ENCODE assay signal across 30 cellular contexts in genomic region chr3:27789420-27789819, GRCh38.
"Had no signal": no experiment of that assay in that cellular context is flagged by ENCODE, and none has a peak within 500 bp of the region (broad histone marks: within the 10 kb centered on the region; RNA-seq: fewer than 3 reads in every experiment).

No MANE protein-coding gene starts in this region.

- H3K27ac ChIP-seq: ascending aorta, breast epithelium, cardiac muscle cell, colonic mucosa, gastrocnemius medialis, heart left ventricle, VCaP had no signal

- H3K36me3 ChIP-seq: ascending aorta, breast epithelium, cardiac muscle cell, colonic mucosa, gastrocnemius medialis, heart left ventricle had no signal

- H3K9me3 ChIP-seq: ascending aorta, breast epithelium, colonic mucosa, gastrocnemius medialis, heart left ventricle had no signal

- H3K27me3 ChIP-seq: ascending aorta, breast epithelium, cardiac muscle cell, colonic mucosa, gastrocnemius medialis, heart left ventricle had no signal

- ATAC-seq: activated naive CD4-positive, alpha-beta T cell treated with anti-CD3 and anti-CD28 coated beads, Interleukin-2, amount 50 U/mL, for 72 hours; activated T-cell treated with anti-CD3 and anti-CD28 coated beads, Interleukin-2, amount 50 U/mL, for 72 hours; esophagus mucosa; gastrocnemius medialis; heart left ventricle; WTC11 had no signal

- H3K4me1 ChIP-seq: ascending aorta, breast epithelium, colonic mucosa, gastrocnemius medialis, heart left ventricle had no signal

- DNase-seq: activated CD4-positive, alpha-beta memory T cell treated with anti-CD3 and anti-CD28 coated beads, Interleukin-2, amount 10 ng/mL, durations not matched to agents 7 days and 5 days; activated CD4-positive, alpha-beta T cell treated with anti-CD3 and anti-CD28 coated beads for 1 hour; activated CD4-positive, alpha-beta T cell treated with anti-CD3 and anti-CD28 coated beads for 4 hours; activated CD4-positive, alpha-beta T cell treated with anti-CD3 and anti-CD28 coated beads, Interleukin-2, amount 10 ng/mL, durations not matched to agents 7 days and 5 days; activated CD4-positive, alpha-beta T cell treated with anti-CD3 and anti-CD28 coated beads, Interleukin-2, amount 50 U/mL, for 4 hours; activated CD8-positive, alpha-beta memory T cell treated with anti-CD3 and anti-CD28 coated beads, Interleukin-2, amount 50 U/mL, for 48 hours; activated gamma-delta T cell; activated naive CD4-positive, alpha-beta T cell; activated naive CD4-positive, alpha-beta T cell treated with anti-CD3 and anti-CD28 coated beads, Interleukin-2, amount 10 ng/mL, durations not matched to agents 7 days and 5 days; activated naive CD8-positive, alpha-beta T cell treated with anti-CD3 and anti-CD28 coated beads, Interleukin-2, amount 10 ng/mL, durations not matched to agents 7 days and 5 days; activated T-cell treated with anti-CD3 and anti-CD28 coated beads for 4 hours; activated T-cell treated with anti-CD3 and anti-CD28 coated beads, Interleukin-2, amount 50 U/mL, for 24 hours; activated T-cell treated with anti-CD3 and anti-CD28 coated beads, Interleukin-2, amount 50 U/mL, for 72 hours; central memory CD4-positive, alpha-beta T cell; cerebellar nuclear complex; colonic mucosa; effector memory CD4-positive, alpha-beta T cell; endodermal cell; foreskin fibroblast; gastrocnemius medialis; glutamatergic neuron; heart left ventricle; hypothalamus had no signal

- H3K4me3 ChIP-seq: ascending aorta, breast epithelium, cardiac muscle cell, colonic mucosa, gastrocnemius medialis, heart left ventricle had no signal
